Comparison of ENCODE assay signal across 1 cellular context in the genomic region with DNA sequence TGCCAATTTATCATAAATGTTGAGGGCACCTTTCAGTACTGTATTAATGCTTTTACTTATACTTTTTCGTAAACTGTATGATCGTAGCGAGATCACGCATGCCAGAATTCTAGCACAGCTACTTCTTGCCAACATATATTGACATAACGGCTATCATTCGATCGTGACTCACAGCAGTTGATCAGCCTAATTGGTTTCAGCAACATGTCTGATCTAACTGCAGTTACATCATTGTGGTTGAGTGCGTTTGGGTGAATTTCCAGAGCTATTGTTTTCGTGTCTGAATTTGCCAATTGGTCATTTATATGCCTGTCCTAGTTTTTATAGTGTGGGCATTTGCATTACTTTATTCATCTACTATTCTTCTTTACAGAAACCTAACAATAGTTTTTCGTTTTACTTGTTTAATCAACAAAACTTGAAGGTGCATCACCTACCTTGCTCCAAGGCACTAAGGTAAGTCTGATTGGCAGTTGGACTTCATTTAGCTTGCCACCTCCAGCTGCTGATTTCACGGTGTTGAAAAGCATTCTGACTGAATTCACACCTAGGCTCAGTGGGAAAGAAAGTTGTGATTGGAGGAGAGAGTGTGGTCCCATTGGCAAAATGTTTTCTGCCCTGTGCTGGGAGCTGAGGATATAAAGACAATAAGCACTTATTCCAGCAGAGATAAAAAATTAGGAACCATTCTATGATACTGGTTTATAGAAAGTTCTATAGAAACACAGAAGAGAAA.
TF ChIP-seq lines count a peak whose summit lies in the region.

No MANE protein-coding gene starts in this region.

TF ChIP-seq in GM23338, 12 proteins besides CTCF, POLR2A, EP300 and RAD21 (continued from another document):
- TF ChIP-seq, protein P1, sequence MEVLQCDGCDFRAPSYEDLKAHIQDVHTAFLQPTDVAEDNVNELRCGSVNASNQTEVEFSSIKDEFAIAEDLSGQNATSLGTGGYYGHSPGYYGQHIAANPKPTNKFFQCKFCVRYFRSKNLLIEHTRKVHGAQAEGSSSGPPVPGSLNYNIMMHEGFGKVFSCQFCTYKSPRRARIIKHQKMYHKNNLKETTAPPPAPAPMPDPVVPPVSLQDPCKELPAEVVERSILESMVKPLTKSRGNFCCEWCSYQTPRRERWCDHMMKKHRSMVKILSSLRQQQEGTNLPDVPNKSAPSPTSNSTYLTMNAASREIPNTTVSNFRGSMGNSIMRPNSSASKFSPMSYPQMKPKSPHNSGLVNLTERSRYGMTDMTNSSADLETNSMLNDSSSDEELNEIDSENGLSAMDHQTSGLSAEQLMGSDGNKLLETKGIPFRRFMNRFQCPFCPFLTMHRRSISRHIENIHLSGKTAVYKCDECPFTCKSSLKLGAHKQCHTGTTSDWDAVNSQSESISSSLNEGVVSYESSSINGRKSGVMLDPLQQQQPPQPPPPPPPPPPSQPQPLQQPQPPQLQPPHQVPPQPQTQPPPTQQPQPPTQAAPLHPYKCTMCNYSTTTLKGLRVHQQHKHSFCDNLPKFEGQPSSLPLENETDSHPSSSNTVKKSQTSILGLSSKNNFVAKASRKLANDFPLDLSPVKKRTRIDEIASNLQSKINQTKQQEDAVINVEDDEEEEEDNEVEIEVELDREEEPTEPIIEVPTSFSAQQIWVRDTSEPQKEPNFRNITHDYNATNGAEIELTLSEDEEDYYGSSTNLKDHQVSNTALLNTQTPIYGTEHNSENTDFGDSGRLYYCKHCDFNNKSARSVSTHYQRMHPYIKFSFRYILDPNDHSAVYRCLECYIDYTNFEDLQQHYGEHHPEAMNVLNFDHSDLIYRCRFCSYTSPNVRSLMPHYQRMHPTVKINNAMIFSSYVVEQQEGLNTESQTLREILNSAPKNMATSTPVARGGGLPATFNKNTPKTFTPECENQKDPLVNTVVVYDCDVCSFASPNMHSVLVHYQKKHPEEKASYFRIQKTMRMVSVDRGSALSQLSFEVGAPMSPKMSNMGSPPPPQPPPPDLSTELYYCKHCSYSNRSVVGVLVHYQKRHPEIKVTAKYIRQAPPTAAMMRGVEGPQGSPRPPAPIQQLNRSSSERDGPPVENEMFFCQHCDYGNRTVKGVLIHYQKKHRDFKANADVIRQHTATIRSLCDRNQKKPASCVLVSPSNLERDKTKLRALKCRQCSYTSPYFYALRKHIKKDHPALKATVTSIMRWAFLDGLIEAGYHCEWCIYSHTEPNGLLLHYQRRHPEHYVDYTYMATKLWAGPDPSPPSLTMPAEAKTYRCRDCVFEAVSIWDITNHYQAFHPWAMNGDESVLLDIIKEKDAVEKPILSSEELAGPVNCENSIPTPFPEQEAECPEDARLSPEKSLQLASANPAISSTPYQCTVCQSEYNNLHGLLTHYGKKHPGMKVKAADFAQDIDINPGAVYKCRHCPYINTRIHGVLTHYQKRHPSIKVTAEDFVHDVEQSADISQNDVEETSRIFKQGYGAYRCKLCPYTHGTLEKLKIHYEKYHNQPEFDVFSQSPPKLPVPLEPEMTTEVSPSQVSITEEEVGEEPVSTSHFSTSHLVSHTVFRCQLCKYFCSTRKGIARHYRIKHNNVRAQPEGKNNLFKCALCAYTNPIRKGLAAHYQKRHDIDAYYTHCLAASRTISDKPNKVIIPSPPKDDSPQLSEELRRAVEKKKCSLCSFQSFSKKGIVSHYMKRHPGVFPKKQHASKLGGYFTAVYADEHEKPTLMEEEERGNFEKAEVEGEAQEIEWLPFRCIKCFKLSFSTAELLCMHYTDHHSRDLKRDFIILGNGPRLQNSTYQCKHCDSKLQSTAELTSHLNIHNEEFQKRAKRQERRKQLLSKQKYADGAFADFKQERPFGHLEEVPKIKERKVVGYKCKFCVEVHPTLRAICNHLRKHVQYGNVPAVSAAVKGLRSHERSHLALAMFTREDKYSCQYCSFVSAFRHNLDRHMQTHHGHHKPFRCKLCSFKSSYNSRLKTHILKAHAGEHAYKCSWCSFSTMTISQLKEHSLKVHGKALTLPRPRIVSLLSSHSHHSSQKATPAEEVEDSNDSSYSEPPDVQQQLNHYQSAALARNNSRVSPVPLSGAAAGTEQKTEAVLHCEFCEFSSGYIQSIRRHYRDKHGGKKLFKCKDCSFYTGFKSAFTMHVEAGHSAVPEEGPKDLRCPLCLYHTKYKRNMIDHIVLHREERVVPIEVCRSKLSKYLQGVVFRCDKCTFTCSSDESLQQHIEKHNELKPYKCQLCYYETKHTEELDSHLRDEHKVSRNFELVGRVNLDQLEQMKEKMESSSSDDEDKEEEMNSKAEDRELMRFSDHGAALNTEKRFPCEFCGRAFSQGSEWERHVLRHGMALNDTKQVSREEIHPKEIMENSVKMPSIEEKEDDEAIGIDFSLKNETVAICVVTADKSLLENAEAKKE (CRISPR knock-in tag; IDR thresholded peaks at IDR 0.05) = no peak
- TF ChIP-seq JUNB (IDR thresholded peaks at IDR 0.05; ENCODE audit: unreplicated experiment) (no peak), ZNF114 (CRISPR knock-in tag; IDR thresholded peaks at IDR 0.05) (no peak), CREB1 (CRISPR knock-in tag; IDR thresholded peaks at IDR 0.05; ENCODE audit: low read depth) (no peak), EZH2 (IDR thresholded peaks at IDR 0.05; ENCODE audit: low read depth, unreplicated experiment) (no peak), NANOG (IDR thresholded peaks at IDR 0.05; ENCODE audit: borderline replicate concordance) (no peak), POLR2AphosphoS5 (IDR thresholded peaks at IDR 0.05; ENCODE audit: low read depth) (no peak)
TF ChIP-seq in GM23338: peak in this region for 0.
